21 cellular contexts compared by ENCODE assay signal in the genomic region with DNA sequence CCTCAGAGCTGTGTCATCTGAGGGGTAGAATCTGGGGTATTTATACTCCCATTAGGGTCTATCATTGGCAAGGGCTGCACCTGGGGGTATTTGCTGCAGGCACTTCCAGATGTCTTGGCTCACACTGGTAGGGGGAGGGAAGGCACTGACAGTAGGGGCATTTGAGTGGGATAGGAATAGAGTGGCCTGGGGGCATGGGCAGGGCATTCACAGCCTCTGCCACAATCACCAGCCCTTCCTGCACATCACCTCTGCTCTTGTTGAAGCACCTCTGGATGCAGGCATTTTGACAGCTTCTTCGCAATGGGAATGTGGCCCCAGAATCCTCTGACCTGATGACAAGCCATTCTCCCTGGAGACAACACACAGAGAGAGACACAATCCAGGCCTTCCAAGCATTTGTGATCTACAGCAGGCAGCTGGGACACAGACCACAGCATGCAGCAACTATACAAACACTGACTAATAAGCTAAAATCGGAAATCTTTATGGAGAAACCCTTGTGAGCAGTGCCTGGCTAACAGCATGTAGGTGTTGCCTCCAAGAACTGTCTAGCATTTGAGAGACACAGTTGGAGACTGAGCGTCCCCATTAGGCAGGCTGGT.
DNase-seq lines count a peak whose midpoint lies in the region.
"Had no signal": no experiment of that assay in that cellular context is flagged by ENCODE, and none has a peak within 500 bp of the region (broad histone marks: within the 10 kb centered on the region; RNA-seq: fewer than 3 reads in every experiment).

No MANE protein-coding gene starts in this region.

- POLR2A ChIA-PET in activated CD4-positive, alpha-beta T cell treated with anti-CD3 and anti-CD28 coated beads, Interleukin-2, amount 10 ng/mL, durations not matched to agents 7 days and 5 days (lab: Charles Lee) = no interaction called here

- no peaks in the 10 kb centered on the region for H3K4me1 Mint-ChIP-seq in activated CD4-positive, alpha-beta T cell treated with anti-CD3 and anti-CD28 coated beads, Interleukin-2, amount 10 ng/mL, durations not matched to agents 7 days and 5 days
- H3K4me1 Mint-ChIP-seq: activated naive CD8-positive, alpha-beta T cell treated with anti-CD3 and anti-CD28 coated beads, Interleukin-2, amount 10 ng/mL, durations not matched to agents 7 days and 5 days; CD4-positive, CD25-positive, alpha-beta regulatory T cell had no signal

- no peaks in the 10 kb centered on the region for H3K9me3 Mint-ChIP-seq in activated CD4-positive, alpha-beta T cell treated with anti-CD3 and anti-CD28 coated beads, Interleukin-2, amount 10 ng/mL, durations not matched to agents 7 days and 5 days
- H3K9me3 Mint-ChIP-seq: activated CD8-positive, alpha-beta T cell treated with anti-CD3 and anti-CD28 coated beads for 36 hours; activated naive CD8-positive, alpha-beta T cell treated with anti-CD3 and anti-CD28 coated beads, Interleukin-2, amount 10 ng/mL, durations not matched to agents 7 days and 5 days had no signal

- H3K27me3 Mint-ChIP-seq in activated CD4-positive, alpha-beta T cell treated with anti-CD3 and anti-CD28 coated beads, Interleukin-2, amount 10 ng/mL, durations not matched to agents 7 days and 5 days = no peaks in the 10 kb centered on the region
- H3K27me3 Mint-ChIP-seq: activated CD8-positive, alpha-beta T cell treated with anti-CD3 and anti-CD28 coated beads for 36 hours had no signal

- DNase-seq in DMS53 (lab: John Stamatoyannopoulos, UW) (peak; percentile 44), DMS53 treated with DMSO at 0.1 percent for 48 hours (lab: John Stamatoyannopoulos, UW; ENCODE audit: unreplicated experiment) (no peak), amniotic epithelial cell (ENCODE audit: low read depth) (peak; percentile 47), kidney tubule cell (ENCODE audit: low spot score) (peak; percentile 9), T1000 (lab: John Stamatoyannopoulos, UW) (no peak), G401 (ENCODE audit: low spot score) (no peak)
- DNase-seq in activated CD4-positive, alpha-beta T cell treated with anti-CD3 and anti-CD28 coated beads, Interleukin-2, amount 50 U/mL, for 1 hour = no peak
- no peak for DNase-seq in activated CD4-positive, alpha-beta T cell treated with anti-CD3 and anti-CD28 coated beads, Interleukin-2, amount 10 ng/mL, durations not matched to agents 7 days and 5 days
- DNase-seq: activated CD8-positive, alpha-beta T cell treated with anti-CD3 and anti-CD28 coated beads for 36 hours; activated naive CD8-positive, alpha-beta T cell treated with anti-CD3 and anti-CD28 coated beads, Interleukin-2, amount 10 ng/mL, durations not matched to agents 7 days and 5 days; activated T-cell treated with anti-CD3 and anti-CD28 coated beads, Interleukin-2, amount 50 U/mL, for 72 hours; CD4-positive, CD25-positive, alpha-beta regulatory T cell; cerebellar nuclear complex; DND-41; left ventricle myocardium superior; MG63; NCI-H187; NCI-H446; SHP77; small intestine; WERI-Rb-1 had no signal

- H3K27ac Mint-ChIP-seq in activated CD4-positive, alpha-beta T cell treated with anti-CD3 and anti-CD28 coated beads, Interleukin-2, amount 10 ng/mL, durations not matched to agents 7 days and 5 days = no peak overlapping the region
- H3K27ac Mint-ChIP-seq: activated CD8-positive, alpha-beta T cell treated with anti-CD3 and anti-CD28 coated beads for 36 hours; activated naive CD8-positive, alpha-beta T cell treated with anti-CD3 and anti-CD28 coated beads, Interleukin-2, amount 10 ng/mL, durations not matched to agents 7 days and 5 days; activated T-cell treated with anti-CD3 and anti-CD28 coated beads, Interleukin-2, amount 50 U/mL, for 72 hours; CD4-positive, CD25-positive, alpha-beta regulatory T cell had no signal

- H3K36me3 Mint-ChIP-seq in activated CD4-positive, alpha-beta T cell treated with anti-CD3 and anti-CD28 coated beads, Interleukin-2, amount 10 ng/mL, durations not matched to agents 7 days and 5 days (ENCODE audit: low read depth) = no peaks in the 10 kb centered on the region
- H3K36me3 Mint-ChIP-seq: activated naive CD8-positive, alpha-beta T cell treated with anti-CD3 and anti-CD28 coated beads, Interleukin-2, amount 10 ng/mL, durations not matched to agents 7 days and 5 days; CD4-positive, CD25-positive, alpha-beta regulatory T cell had no signal

- no peak overlapping the region for H3K4me3 Mint-ChIP-seq in activated CD4-positive, alpha-beta T cell treated with anti-CD3 and anti-CD28 coated beads, Interleukin-2, amount 10 ng/mL, durations not matched to agents 7 days and 5 days
- H3K4me3 Mint-ChIP-seq: activated CD8-positive, alpha-beta T cell treated with anti-CD3 and anti-CD28 coated beads for 36 hours; activated naive CD8-positive, alpha-beta T cell treated with anti-CD3 and anti-CD28 coated beads, Interleukin-2, amount 10 ng/mL, durations not matched to agents 7 days and 5 days; activated T-cell treated with anti-CD3 and anti-CD28 coated beads, Interleukin-2, amount 50 U/mL, for 72 hours; CD4-positive, CD25-positive, alpha-beta regulatory T cell had no signal

- CTCF ChIA-PET in activated CD4-positive, alpha-beta T cell treated with anti-CD3 and anti-CD28 coated beads, Interleukin-2, amount 10 ng/mL, durations not matched to agents 7 days and 5 days (lab: Charles Lee) = no interaction called here

- in situ Hi-C loops in G401 (cut with HindIII; ENCODE audit: low sequenced_read_pairs) = no loop called here

Comparison
In these comparisons a context has a peak if more than half of its experiments do, and no peak if none do; other contexts are left out.
1. DNase-seq: peak in DMS53 (single experiment), amniotic epithelial cell (single experiment) and kidney tubule cell (single experiment); none in DMS53 treated with DMSO at 0.1 percent for 48 hours (single experiment), activated CD4-positive, alpha-beta T cell treated with anti-CD3 and anti-CD28 coated beads, Interleukin-2, amount 50 U/mL, for 1 hour (single experiment), T1000 (single experiment), activated CD4-positive, alpha-beta T cell treated with anti-CD3 and anti-CD28 coated beads, Interleukin-2, amount 10 ng/mL, durations not matched to agents 7 days and 5 days (single experiment) and G401 (single experiment).